Comparison of ENCODE assay signal across 21 cellular contexts in genomic region chr7:114703677-114704076, GRCh38.
DNase-seq lines count a peak whose midpoint lies in the region; ATAC-seq and TF ChIP-seq lines count a peak whose summit lies in the region.
"Had no signal": no experiment of that assay in that cellular context is flagged by ENCODE, and none has a peak within 500 bp of the region (broad histone marks: within the 10 kb centered on the region; RNA-seq: fewer than 3 reads in every experiment).

No MANE protein-coding gene starts in this region.

- no peaks in the 10 kb centered on the region for H3K9me3 Mint-ChIP-seq in activated naive CD8-positive, alpha-beta T cell treated with anti-CD3 and anti-CD28 coated beads for 36 hours
- H3K9me3 Mint-ChIP-seq: activated naive CD8-positive, alpha-beta T cell treated with anti-CD3 and anti-CD28 coated beads, Interleukin-2, amount 50 U/mL, for 24 hours; effector memory CD8-positive, alpha-beta T cell had no signal

- no peaks in the 10 kb centered on the region for H3K4me1 Mint-ChIP-seq in activated naive CD8-positive, alpha-beta T cell treated with anti-CD3 and anti-CD28 coated beads for 36 hours
- H3K4me1 Mint-ChIP-seq: activated naive CD8-positive, alpha-beta T cell treated with anti-CD3 and anti-CD28 coated beads, Interleukin-2, amount 50 U/mL, for 24 hours had no signal

- H3K27me3 Mint-ChIP-seq in activated naive CD8-positive, alpha-beta T cell treated with anti-CD3 and anti-CD28 coated beads for 36 hours: peaks cover 4% of the 10 kb centered on the region
- H3K27me3 Mint-ChIP-seq: effector memory CD8-positive, alpha-beta T cell; T-helper 17 cell had no signal

- no peaks in the 10 kb centered on the region for H3K4me1 ChIP-seq in RWPE2 (ENCODE audit: insufficient read depth, poor library complexity, severe bottlenecking)
- H3K4me1 ChIP-seq: left ventricle myocardium inferior, SJSA1 had no signal

- no peaks in the 10 kb centered on the region for H3K36me3 Mint-ChIP-seq in activated naive CD8-positive, alpha-beta T cell treated with anti-CD3 and anti-CD28 coated beads for 36 hours

- H3K27ac ChIP-seq in RWPE2 (ENCODE audit: poor library complexity, severe bottlenecking): no peak overlapping the region
- H3K27ac ChIP-seq: C4-2B, left ventricle myocardium inferior, SJSA1 had no signal

- H3K4me3 Mint-ChIP-seq in activated naive CD8-positive, alpha-beta T cell treated with anti-CD3 and anti-CD28 coated beads for 36 hours: no peak overlapping the region
- H3K4me3 Mint-ChIP-seq: activated naive CD8-positive, alpha-beta T cell treated with anti-CD3 and anti-CD28 coated beads, Interleukin-2, amount 50 U/mL, for 24 hours; effector memory CD8-positive, alpha-beta T cell; T-helper 17 cell had no signal

- H3K27ac Mint-ChIP-seq in activated naive CD8-positive, alpha-beta T cell treated with anti-CD3 and anti-CD28 coated beads for 36 hours: no peak overlapping the region
- H3K27ac Mint-ChIP-seq: activated naive CD8-positive, alpha-beta T cell treated with anti-CD3 and anti-CD28 coated beads, Interleukin-2, amount 50 U/mL, for 24 hours; effector memory CD8-positive, alpha-beta T cell; T-helper 17 cell had no signal

- H3K4me3 ChIP-seq in RWPE2 (ENCODE audit: severe bottlenecking): no peak overlapping the region
- H3K4me3 ChIP-seq in epithelial cell of esophagus (ENCODE audit: low read length): no peak overlapping the region
- H3K4me3 ChIP-seq in skeletal muscle cell (ENCODE audit: low read depth, low read length): no peak overlapping the region
- H3K4me3 ChIP-seq: left ventricle myocardium inferior, SJSA1 had no signal

- peak; percentile 16 for DNase-seq in activated CD4-positive, alpha-beta T cell treated with anti-CD3 and anti-CD28 coated beads for 48 hours
- no peak for DNase-seq in activated CD4-positive, alpha-beta T cell treated with anti-CD3 and anti-CD28 coated beads for 4 hours
- DNase-seq in RWPE2 (ENCODE audit: low spot score) (no peak), epithelial cell of esophagus (ENCODE audit: low read depth) (peak; percentile 53), skeletal muscle cell (ENCODE audit: low read depth) (peak; percentile 6), SIG-M5 (lab: John Stamatoyannopoulos, UW) (no peak)
- DNase-seq in activated CD8-positive, alpha-beta memory T cell treated with anti-CD3 and anti-CD28 coated beads, Interleukin-2, amount 50 U/mL, for 4 hours: no peak
- DNase-seq in activated naive CD8-positive, alpha-beta T cell treated with anti-CD3 and anti-CD28 coated beads for 36 hours: no peak
- DNase-seq: activated CD8-positive, alpha-beta memory T cell treated with anti-CD3 and anti-CD28 coated beads for 24 hours; activated naive CD8-positive, alpha-beta T cell treated with anti-CD3 and anti-CD28 coated beads, Interleukin-2, amount 50 U/mL, for 24 hours; cerebellar nuclear complex; effector memory CD8-positive, alpha-beta T cell; GOT3; left ventricle myocardium inferior; NCI-H69; right cardiac atrium; stimulated activated naive CD4-positive, alpha-beta T cell treated with Interleukin-2 at 50 U/mL for 16 hours; T-helper 17 cell; trophoblast cell had no signal

- no peak for TF ChIP-seq CTCF in RWPE2 (IDR thresholded peaks at IDR 0.05; ENCODE audit: poor library complexity, severe bottlenecking)
- TF ChIP-seq CTCF in epithelial cell of esophagus (IDR thresholded peaks at IDR 0.05; ENCODE audit: insufficient read depth, low read depth, low read length, missing control alignments): no peak

- no peaks in the 10 kb centered on the region for H3K9me3 ChIP-seq in RWPE2 (ENCODE audit: severe bottlenecking)
- H3K9me3 ChIP-seq: left ventricle myocardium inferior, SJSA1 had no signal

- H3K36me3 ChIP-seq in RWPE2 (ENCODE audit: low read depth): no peaks in the 10 kb centered on the region
- H3K36me3 ChIP-seq: left ventricle myocardium inferior, SJSA1 had no signal

- ATAC-seq in RWPE2 (ENCODE audit: low read depth): 0 out of 3 replicates have a peak, but pooled peaks have one; percentile 21
- ATAC-seq: activated naive CD8-positive, alpha-beta T cell treated with anti-CD3 and anti-CD28 coated beads, Interleukin-2, amount 50 U/mL, for 24 hours; effector memory CD8-positive, alpha-beta T cell; right cardiac atrium; T-helper 17 cell had no signal

- H3K27me3 ChIP-seq in RWPE2 (ENCODE audit: insufficient read depth, poor library complexity, severe bottlenecking): no peaks in the 10 kb centered on the region
- H3K27me3 ChIP-seq: SJSA1 had no signal

Comparison
In these comparisons a context has a peak if more than half of its experiments do, and no peak if none do; other contexts are left out.
1. DNase-seq: peak in activated CD4-positive, alpha-beta T cell treated with anti-CD3 and anti-CD28 coated beads for 48 hours (single experiment), epithelial cell of esophagus (single experiment) and skeletal muscle cell (single experiment); none in activated CD4-positive, alpha-beta T cell treated with anti-CD3 and anti-CD28 coated beads for 4 hours (0 of 2), RWPE2 (single experiment), activated CD8-positive, alpha-beta memory T cell treated with anti-CD3 and anti-CD28 coated beads, Interleukin-2, amount 50 U/mL, for 4 hours (single experiment), SIG-M5 (single experiment) and activated naive CD8-positive, alpha-beta T cell treated with anti-CD3 and anti-CD28 coated beads for 36 hours (single experiment).